In the genomic region with DNA sequence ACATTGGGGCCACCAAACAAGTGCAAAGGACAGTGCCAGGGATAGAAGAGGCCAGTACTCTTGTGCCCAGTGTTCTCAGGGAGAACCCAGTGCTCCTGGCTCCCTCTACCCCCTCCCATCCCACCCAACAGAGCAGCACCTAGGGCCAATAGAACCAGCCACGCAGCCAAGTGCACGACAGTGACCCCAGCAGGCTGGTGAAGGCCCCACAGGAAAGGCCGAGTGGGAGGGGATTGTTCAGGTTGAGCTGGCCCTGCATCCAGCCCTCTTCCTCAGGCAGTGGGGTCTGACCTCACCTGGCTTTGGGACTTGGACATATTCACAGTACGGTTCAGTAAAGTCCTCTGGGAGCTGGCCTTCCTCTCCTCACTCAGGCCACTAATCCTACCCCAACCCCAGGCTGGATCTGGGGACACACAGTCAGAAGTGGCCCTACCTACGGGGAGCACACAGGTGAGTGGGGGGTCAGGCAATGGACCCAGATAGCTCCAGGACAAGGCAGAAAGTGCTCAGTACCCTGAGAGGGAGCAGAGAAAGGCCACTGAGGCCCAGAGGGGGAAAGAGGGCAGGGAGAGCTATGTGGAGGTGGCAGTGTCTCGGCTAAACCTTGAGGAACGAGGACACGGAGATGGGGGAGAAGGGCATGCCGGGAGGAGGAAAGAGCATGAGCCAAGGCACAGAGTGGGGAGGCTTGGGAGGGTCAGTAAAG, we compare ENCODE assay signal across 10 cellular contexts. TPM values are rescaled to one million over a fixed set of nuclear protein-coding genes. Genes with fewer than 3 reads are reported as not detected.
DNase-seq lines count a peak whose midpoint lies in the region; TF ChIP-seq lines count a peak whose summit lies in the region.
"Had no signal": no experiment of that assay in that cellular context is flagged by ENCODE, and none has a peak within 500 bp of the region (broad histone marks: within the 10 kb centered on the region; RNA-seq: fewer than 3 reads in every experiment).

No MANE protein-coding gene starts in this region.

- DNase-seq in ACHN (peak; percentile 17), OCI-LY7 (ENCODE audit: low spot score) (peak; percentile 49), fibroblast of villous mesenchyme (ENCODE audit: low read depth) (no peak), SW480 (ENCODE audit: low spot score) (no peak), T-helper 1 cell (no peak), uterus (no peak)
- DNase-seq in activated T-cell treated with anti-CD3 and anti-CD28 coated beads, Interleukin-2, amount 50 U/mL, for 1 hour = no peak
- DNase-seq: central memory CD4-positive, alpha-beta T cell; NCI-H1417 treated with DMSO at 0.1 percent for 48 hours had no signal

- intact Hi-C loops in OCI-LY7 (cut with micrococcal nuclease; ENCODE audit: unreplicated experiment) (no loop called here), uterus (cut with DNase I; ENCODE audit: low total_unique reads) (no loop called here)

- H4K20me1 ChIP-seq in OCI-LY7 (ENCODE audit: insufficient read depth, low read length) = no peaks in the 10 kb centered on the region

- H3K36me3 ChIP-seq in OCI-LY7 (ENCODE audit: insufficient read depth, low read length) (peaks cover 29% of the 10 kb centered on the region), uterus (no peaks in the 10 kb centered on the region)

- POLR2A ChIA-PET in OCI-LY7 (lab: Charles Lee) = interaction anchor here (0.7 kb wide), 1 partner anchor 39 kb away, joined by 3 read pairs; no protein-coding TSS in a partner anchor

- no peak for TF ChIP-seq POLR2A in uterus (IDR thresholded peaks at IDR 0.05)

- H3K27ac ChIP-seq in OCI-LY7 (ENCODE audit: low read depth, low read length, poor library complexity, severe bottlenecking) = no peak overlapping the region
- no peak overlapping the region for H3K27ac ChIP-seq in uterus

- no peaks in the 10 kb centered on the region for H3K9me2 ChIP-seq in OCI-LY7 (ENCODE audit: insufficient read depth, low read length)

- H3K4me2 ChIP-seq in OCI-LY7 (ENCODE audit: low read length) = no peak overlapping the region

- H3K4me1 ChIP-seq in OCI-LY7 (ENCODE audit: insufficient read depth, low read length, poor library complexity, severe bottlenecking) (peaks cover 4% of the 10 kb centered on the region), uterus (no peaks in the 10 kb centered on the region)

- H2AFZ ChIP-seq in OCI-LY7 (ENCODE audit: low read length) = no peak overlapping the region

- TF ChIP-seq CTCF in GM12873 (IDR thresholded peaks at IDR 0.05; ENCODE audit: insufficient read depth, low read depth, low read length, missing control alignments) (peak; percentile 59), OCI-LY7 (conservative IDR thresholded peaks at IDR 0.05; ENCODE audit: low read length) (peak; percentile 42; the same call in 1 of the 2 replicates), fibroblast of villous mesenchyme (IDR thresholded peaks at IDR 0.05; ENCODE audit: insufficient read depth, low read depth, low read length) (peak; percentile 10), uterus (IDR thresholded peaks at IDR 0.05) (no peak)

- no peaks in the 10 kb centered on the region for H3K79me2 ChIP-seq in OCI-LY7 (ENCODE audit: insufficient read depth, low read depth, low read length)

- BruUV-seq in OCI-LY7 (replicated peaks; lab: Mats Ljungman, UMichigan) = no TSS peak

- H3K4me3 ChIP-seq in OCI-LY7 (ENCODE audit: low read depth, low read length, poor library complexity, severe bottlenecking) (no peak overlapping the region), fibroblast of villous mesenchyme (ENCODE audit: low read depth, low read length) (no peak overlapping the region), uterus (no peak overlapping the region)

- CTCF ChIA-PET in OCI-LY7 (lab: Charles Lee; ENCODE audit: unreplicated experiment) = no interaction called here

- in situ Hi-C loops in ACHN (cut with HindIII; ENCODE audit: low pct_ligation_motif_present, low pct_unique_long_range_greater_than_20kb, low sequenced_read_pairs) = no loop called here

- no peaks in the 10 kb centered on the region for H3K9me3 ChIP-seq in OCI-LY7 (ENCODE audit: low read length)
- no peaks in the 10 kb centered on the region for H3K9me3 ChIP-seq in uterus

- no peaks in the 10 kb centered on the region for H3K27me3 ChIP-seq in uterus

RNA-seq across cellular contexts. Expression of a gene that starts 25.4 kb away (rescaled TPM):
- total RNA-seq in OCI-LY7 (2014; rRNA removed; shearing (Covaris generic)) = 41.0 and 44.3 TPM in 2 replicates
- total RNA-seq in OCI-LY7 (2022) = 40.5 and 47.6 TPM in 2 replicates
- 29.0 and 33.7 TPM in 2 replicates for total RNA-seq in fibroblast of villous mesenchyme
- total RNA-seq in uterus = 10 to 100 TPM; 13.2 to 42.7 (median 35.8) TPM

RNA-seq across cellular contexts. Expression of a gene that starts 45.9 kb away (rescaled TPM):
- total RNA-seq in OCI-LY7 (2014; rRNA removed; shearing (Covaris generic)) = 27.9 and 31.9 TPM in 2 replicates
- 20.2 and 23.9 TPM in 2 replicates for total RNA-seq in OCI-LY7 (2022)
- 9.7 and 12.5 TPM in 2 replicates for total RNA-seq in fibroblast of villous mesenchyme
- total RNA-seq in uterus = 10 to 100 TPM in 3 of 4 donors, 1 to 10 TPM in 1; 6.5 to 22.0 (median 13.3) TPM

Comparison
In these comparisons a context has a peak if more than half of its experiments do, and no peak if none do; other contexts are left out.
1. DNase-seq: peak in ACHN (single experiment) and OCI-LY7 (single experiment); none in fibroblast of villous mesenchyme (single experiment), SW480 (single experiment), T-helper 1 cell (0 of 5), uterus (0 of 2) and activated T-cell treated with anti-CD3 and anti-CD28 coated beads, Interleukin-2, amount 50 U/mL, for 1 hour (single experiment).
2. CTCF ChIP-seq: peak in GM12873 (single experiment), OCI-LY7 (single experiment) and fibroblast of villous mesenchyme (single experiment); none in uterus (0 of 4).